In the genomic region with DNA sequence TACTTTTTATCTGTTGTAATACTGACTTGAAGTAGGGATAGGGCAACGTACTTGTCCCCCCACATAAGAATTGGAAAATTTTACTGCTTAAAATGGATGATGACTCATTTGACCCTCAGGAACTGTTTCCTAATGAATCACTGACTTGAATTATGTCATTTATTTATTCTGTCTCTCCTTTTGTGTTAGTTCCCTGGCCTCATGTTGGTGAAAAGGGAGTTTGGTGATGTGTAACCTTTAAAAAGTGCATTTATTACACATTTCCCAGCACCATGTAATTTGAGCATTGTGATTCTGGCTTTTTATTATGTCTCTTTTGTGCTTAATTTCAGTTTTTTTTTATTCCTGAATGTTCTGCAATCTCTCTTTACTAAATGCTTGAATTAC, we compare ENCODE assay signal across 9 cellular contexts. TPM values are rescaled to one million over a fixed set of nuclear protein-coding genes. Genes with fewer than 3 reads are reported as not detected.
A peak's percentile ranks its signal among the peaks of the same experiment; 100 is the strongest.
DNase-seq lines count a peak whose midpoint lies in the region; ATAC-seq, FAIRE-seq and TF ChIP-seq lines count a peak whose summit lies in the region.
"Had no signal": no experiment of that assay in that cellular context is flagged by ENCODE, and none has a peak within 500 bp of the region (broad histone marks: within the 10 kb centered on the region; RNA-seq: fewer than 3 reads in every experiment).

No MANE protein-coding gene starts in this region.

- H3K27ac ChIP-seq in HEK293 (ENCODE audit: extremely low read depth, low read depth, low read length): peak overlapping the region; percentile 39; the same call in 1 of the 2 replicates

- no peaks in the 10 kb centered on the region for H3K36me3 ChIP-seq in HEK293 (ENCODE audit: control insufficient read depth in 2 of 2, insufficient read depth in 1 of 2, low read length in 2 of 2)

- no peaks in the 10 kb centered on the region for H3K9me3 ChIP-seq in HEK293 (ENCODE audit: control insufficient read depth, insufficient read depth, low read depth, low read length)

- CTCF ChIA-PET in HEK293 (lab: Yijun Ruan, JAX): interaction anchor here (0.7 to 1.2 kb wide), 2 partner anchors 9 to 31 kb away, joined by 3 read pairs; no protein-coding TSS in a partner anchor

- ATAC-seq in GM21528 (IDR thresholded peaks at IDR 0.05; ENCODE audit: low FRiP score, unreplicated experiment): no peak

- H3K4me1 ChIP-seq in HEK293 (ENCODE audit: control insufficient read depth, insufficient read depth, low read length): peaks cover 10% of the 10 kb centered on the region

- TF ChIP-seq POLR2A in GM12892 (IDR thresholded peaks at IDR 0.05; ENCODE audit: low read depth, low read length): no peak

- POLR2A ChIA-PET in HEK293 (lab: Yijun Ruan, JAX): no interaction called here

- TF ChIP-seq CTCF in HEK293 (tag by site-specific recombination; IDR thresholded peaks at IDR 0.05) (no peak), epithelial cell of proximal tubule (conservative IDR thresholded peaks at IDR 0.05; ENCODE audit: low read depth, low read length) (no peak)

- DNase-seq in NCI-H774 (lab: John Stamatoyannopoulos, UW) (peak; percentile 79), epithelial cell of proximal tubule (ENCODE audit: low read depth) (peak; percentile 76), skeletal muscle cell (ENCODE audit: low read depth) (peak; percentile 85), NOMO-1 treated with dmso at 0.1 percent for 144 hours (lab: John Stamatoyannopoulos, UW; ENCODE audit: unreplicated experiment) (no peak), GM12892 (ENCODE audit: insufficient read length) (no peak)
- DNase-seq: NCI-H1436 had no signal

- FAIRE-seq in GM12892 (lab: Jason Lieb, UNC): no peak
- FAIRE-seq: colon had no signal

- H3K4me3 ChIP-seq in HEK293 (ENCODE audit: low read depth, low read length) (no peak overlapping the region), epithelial cell of proximal tubule (ENCODE audit: low read depth, low read length) (no peak overlapping the region), skeletal muscle cell (ENCODE audit: low read depth, low read length) (no peak overlapping the region)

TF ChIP-seq in HEK293, 187 proteins besides CTCF, POLR2A, EP300 and RAD21 (continues in another document):
- TF ChIP-seq BCL11B (tag by site-specific recombination; IDR thresholded peaks at IDR 0.05; ENCODE audit: low read depth) (no peak), ZBTB48 (tag by site-specific recombination; IDR thresholded peaks at IDR 0.05) (no peak), ZEB2 (tag by site-specific recombination; IDR thresholded peaks at IDR 0.05) (peak; percentile 84), ZNF184 (tag by site-specific recombination; IDR thresholded peaks at IDR 0.05) (0 out of 2 replicates have a peak, but pooled peaks have one; percentile 29), ZNF48 (tag by site-specific recombination; IDR thresholded peaks at IDR 0.05) (no peak), ZNF658 (tag by site-specific recombination; IDR thresholded peaks at IDR 0.05) (no peak), KLF8 (tag by site-specific recombination; IDR thresholded peaks at IDR 0.05) (peak; percentile 30; the same call in 1 of the 2 replicates), ZSCAN23 (tag by site-specific recombination; IDR thresholded peaks at IDR 0.05) (0 out of 2 replicates have a peak, but pooled peaks have one; percentile 15), ZNF510 (tag by site-specific recombination; IDR thresholded peaks at IDR 0.05; ENCODE audit: insufficient replicate concordance) (no peak), TRIM28 (IDR thresholded peaks at IDR 0.05; ENCODE audit: borderline replicate concordance, low read length) (no peak; the same call in 1 of the 2 replicates)
- TF ChIP-seq, protein P1, sequence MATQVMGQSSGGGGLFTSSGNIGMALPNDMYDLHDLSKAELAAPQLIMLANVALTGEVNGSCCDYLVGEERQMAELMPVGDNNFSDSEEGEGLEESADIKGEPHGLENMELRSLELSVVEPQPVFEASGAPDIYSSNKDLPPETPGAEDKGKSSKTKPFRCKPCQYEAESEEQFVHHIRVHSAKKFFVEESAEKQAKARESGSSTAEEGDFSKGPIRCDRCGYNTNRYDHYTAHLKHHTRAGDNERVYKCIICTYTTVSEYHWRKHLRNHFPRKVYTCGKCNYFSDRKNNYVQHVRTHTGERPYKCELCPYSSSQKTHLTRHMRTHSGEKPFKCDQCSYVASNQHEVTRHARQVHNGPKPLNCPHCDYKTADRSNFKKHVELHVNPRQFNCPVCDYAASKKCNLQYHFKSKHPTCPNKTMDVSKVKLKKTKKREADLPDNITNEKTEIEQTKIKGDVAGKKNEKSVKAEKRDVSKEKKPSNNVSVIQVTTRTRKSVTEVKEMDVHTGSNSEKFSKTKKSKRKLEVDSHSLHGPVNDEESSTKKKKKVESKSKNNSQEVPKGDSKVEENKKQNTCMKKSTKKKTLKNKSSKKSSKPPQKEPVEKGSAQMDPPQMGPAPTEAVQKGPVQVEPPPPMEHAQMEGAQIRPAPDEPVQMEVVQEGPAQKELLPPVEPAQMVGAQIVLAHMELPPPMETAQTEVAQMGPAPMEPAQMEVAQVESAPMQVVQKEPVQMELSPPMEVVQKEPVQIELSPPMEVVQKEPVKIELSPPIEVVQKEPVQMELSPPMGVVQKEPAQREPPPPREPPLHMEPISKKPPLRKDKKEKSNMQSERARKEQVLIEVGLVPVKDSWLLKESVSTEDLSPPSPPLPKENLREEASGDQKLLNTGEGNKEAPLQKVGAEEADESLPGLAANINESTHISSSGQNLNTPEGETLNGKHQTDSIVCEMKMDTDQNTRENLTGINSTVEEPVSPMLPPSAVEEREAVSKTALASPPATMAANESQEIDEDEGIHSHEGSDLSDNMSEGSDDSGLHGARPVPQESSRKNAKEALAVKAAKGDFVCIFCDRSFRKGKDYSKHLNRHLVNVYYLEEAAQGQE (tag by site-specific recombination; IDR thresholded peaks at IDR 0.05): no peak
- TF ChIP-seq, protein P2, sequence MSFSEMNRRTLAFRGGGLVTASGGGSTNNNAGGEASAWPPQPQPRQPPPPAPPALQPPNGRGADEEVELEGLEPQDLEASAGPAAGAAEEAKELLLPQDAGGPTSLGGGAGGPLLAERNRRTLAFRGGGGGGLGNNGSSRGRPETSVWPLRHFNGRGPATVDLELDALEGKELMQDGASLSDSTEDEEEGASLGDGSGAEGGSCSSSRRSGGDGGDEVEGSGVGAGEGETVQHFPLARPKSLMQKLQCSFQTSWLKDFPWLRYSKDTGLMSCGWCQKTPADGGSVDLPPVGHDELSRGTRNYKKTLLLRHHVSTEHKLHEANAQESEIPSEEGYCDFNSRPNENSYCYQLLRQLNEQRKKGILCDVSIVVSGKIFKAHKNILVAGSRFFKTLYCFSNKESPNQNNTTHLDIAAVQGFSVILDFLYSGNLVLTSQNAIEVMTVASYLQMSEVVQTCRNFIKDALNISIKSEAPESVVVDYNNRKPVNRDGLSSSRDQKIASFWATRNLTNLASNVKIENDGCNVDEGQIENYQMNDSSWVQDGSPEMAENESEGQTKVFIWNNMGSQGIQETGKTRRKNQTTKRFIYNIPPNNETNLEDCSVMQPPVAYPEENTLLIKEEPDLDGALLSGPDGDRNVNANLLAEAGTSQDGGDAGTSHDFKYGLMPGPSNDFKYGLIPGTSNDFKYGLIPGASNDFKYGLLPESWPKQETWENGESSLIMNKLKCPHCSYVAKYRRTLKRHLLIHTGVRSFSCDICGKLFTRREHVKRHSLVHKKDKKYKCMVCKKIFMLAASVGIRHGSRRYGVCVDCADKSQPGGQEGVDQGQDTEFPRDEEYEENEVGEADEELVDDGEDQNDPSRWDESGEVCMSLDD (tag by site-specific recombination; IDR thresholded peaks at IDR 0.05): no peak
- TF ChIP-seq, protein P3, sequence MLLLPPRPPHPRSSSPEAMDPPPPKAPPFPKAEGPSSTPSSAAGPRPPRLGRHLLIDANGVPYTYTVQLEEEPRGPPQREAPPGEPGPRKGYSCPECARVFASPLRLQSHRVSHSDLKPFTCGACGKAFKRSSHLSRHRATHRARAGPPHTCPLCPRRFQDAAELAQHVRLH (tag by site-specific recombination; IDR thresholded peaks at IDR 0.05): no peak
- TF ChIP-seq, protein P4, sequence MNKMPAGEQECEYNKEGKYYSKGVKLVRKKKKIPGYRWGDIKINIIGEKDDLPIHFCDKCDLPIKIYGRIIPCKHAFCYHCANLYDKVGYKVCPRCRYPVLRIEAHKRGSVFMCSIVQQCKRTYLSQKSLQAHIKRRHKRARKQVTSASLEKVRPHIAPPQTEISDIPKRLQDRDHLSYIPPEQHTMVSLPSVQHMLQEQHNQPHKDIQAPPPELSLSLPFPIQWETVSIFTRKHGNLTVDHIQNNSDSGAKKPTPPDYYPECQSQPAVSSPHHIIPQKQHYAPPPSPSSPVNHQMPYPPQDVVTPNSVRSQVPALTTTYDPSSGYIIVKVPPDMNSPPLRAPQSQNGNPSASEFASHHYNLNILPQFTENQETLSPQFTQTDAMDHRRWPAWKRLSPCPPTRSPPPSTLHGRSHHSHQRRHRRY (tag by site-specific recombination; IDR thresholded peaks at IDR 0.05): no peak
- TF ChIP-seq, protein P5, sequence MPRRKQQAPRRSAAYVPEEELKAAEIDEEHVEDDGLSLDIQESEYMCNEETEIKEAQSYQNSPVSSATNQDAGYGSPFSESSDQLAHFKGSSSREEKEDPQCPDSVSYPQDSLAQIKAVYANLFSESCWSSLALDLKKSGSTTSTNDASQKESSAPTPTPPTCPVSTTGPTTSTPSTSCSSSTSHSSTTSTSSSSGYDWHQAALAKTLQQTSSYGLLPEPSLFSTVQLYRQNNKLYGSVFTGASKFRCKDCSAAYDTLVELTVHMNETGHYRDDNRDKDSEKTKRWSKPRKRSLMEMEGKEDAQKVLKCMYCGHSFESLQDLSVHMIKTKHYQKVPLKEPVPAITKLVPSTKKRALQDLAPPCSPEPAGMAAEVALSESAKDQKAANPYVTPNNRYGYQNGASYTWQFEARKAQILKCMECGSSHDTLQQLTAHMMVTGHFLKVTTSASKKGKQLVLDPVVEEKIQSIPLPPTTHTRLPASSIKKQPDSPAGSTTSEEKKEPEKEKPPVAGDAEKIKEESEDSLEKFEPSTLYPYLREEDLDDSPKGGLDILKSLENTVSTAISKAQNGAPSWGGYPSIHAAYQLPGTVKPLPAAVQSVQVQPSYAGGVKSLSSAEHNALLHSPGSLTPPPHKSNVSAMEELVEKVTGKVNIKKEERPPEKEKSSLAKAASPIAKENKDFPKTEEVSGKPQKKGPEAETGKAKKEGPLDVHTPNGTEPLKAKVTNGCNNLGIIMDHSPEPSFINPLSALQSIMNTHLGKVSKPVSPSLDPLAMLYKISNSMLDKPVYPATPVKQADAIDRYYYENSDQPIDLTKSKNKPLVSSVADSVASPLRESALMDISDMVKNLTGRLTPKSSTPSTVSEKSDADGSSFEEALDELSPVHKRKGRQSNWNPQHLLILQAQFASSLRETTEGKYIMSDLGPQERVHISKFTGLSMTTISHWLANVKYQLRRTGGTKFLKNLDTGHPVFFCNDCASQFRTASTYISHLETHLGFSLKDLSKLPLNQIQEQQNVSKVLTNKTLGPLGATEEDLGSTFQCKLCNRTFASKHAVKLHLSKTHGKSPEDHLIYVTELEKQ (tag by site-specific recombination; IDR thresholded peaks at IDR 0.05; ENCODE audit: borderline replicate concordance): peak; percentile 82

RNA-seq across cellular contexts. Expression of a gene that starts 20.3 kb away (rescaled TPM):
- 10.0 and 10.3 TPM in 2 replicates for total RNA-seq in epithelial cell of proximal tubule
- polyA plus RNA-seq in GM12892 (2012; ENCODE audit: missing spikeins): 0.15 TPM

RNA-seq across cellular contexts. Expression of a gene that starts 48.8 kb away (rescaled TPM):
- total RNA-seq in epithelial cell of proximal tubule: 0.98 and 4.9 TPM in 2 replicates
- not detected for polyA plus RNA-seq in GM12892 (2012; ENCODE audit: missing spikeins)

Comparison
In these comparisons a context has a peak if more than half of its experiments do, and no peak if none do; other contexts are left out.
1. DNase-seq: peak in NCI-H774 (single experiment), epithelial cell of proximal tubule (single experiment) and skeletal muscle cell (single experiment); none in NOMO-1 treated with dmso at 0.1 percent for 144 hours (single experiment) and GM12892 (single experiment).